ENCODE assay signal across 7 cellular contexts in the genomic region with DNA sequence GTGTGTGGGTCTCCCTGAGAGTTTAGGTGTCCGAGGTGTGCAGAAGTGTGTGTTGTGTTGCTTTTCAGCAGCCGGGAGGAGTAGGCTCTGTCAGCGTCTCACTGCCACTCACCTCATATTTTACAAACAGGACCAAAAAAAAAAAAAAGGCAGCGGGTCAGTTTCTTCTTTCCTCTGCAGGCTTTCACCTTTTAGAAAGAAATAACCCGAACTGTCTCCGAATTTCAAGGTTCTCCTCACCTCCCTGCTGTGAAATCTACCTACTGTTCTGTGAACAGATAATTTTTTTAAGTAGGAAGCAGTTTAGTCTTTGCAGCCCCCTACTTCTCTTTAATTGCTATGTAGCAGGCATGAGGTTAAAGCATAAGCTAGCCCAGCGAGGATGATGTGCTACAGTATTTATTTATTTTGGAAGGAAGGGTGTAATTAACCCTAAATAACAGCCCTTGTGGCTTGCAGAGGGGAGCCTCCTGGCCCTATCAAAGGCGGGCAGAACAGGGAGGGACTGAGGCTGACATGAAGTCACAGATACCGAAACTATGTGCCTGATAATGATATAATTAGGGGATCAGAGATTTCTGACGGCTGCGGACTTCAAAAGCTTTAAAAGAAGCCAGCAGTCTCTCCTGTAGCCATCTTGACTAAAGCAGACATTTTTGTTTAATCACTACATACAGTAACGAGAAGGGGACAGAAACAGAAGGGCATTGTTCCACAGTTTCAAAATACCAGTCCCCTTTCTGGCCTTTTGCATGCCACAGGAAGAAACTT. TPM values are rescaled to one million over a fixed set of nuclear protein-coding genes. Genes with fewer than 3 reads are reported as not detected.
DNase-seq lines count a peak whose midpoint lies in the region; FAIRE-seq and TF ChIP-seq lines count a peak whose summit lies in the region.

No MANE protein-coding gene starts in this region.

- H3K4me3 Mint-ChIP-seq in HFFc6 (peak overlapping the region; percentile 83), endodermal cell (peak overlapping the region; percentile 90), nephron (peak overlapping the region; percentile 94 to 97 (median 97))

- peaks cover 17% of the 10 kb centered on the region for H3K27me3 ChIP-seq in endodermal cell (ENCODE audit: control insufficient read depth, insufficient read depth, low read length, poor library complexity, severe bottlenecking)

- H3K27ac ChIP-seq in endodermal cell (ENCODE audit: low read depth, low read length), result no peak overlapping the region

- 0 to 2% methylated on average over 9 to 11 of the region's 12 CpGs for WGBS in endodermal cell (ENCODE audit: insufficient coverage in 1 of 2, insufficient read length in 1 of 2), 2 experiments

- peaks cover 8% of the 10 kb centered on the region for H3K4me1 ChIP-seq in endodermal cell (ENCODE audit: control insufficient read depth, insufficient read depth, low read length)

- H3K27me3 Mint-ChIP-seq in HFFc6 (ENCODE audit: insufficient read depth) (peaks cover 13% of the 10 kb centered on the region), endodermal cell (ENCODE audit: insufficient read depth) (peaks cover 14% of the 10 kb centered on the region), nephron (ENCODE audit: low read depth) (peaks cover 20% of the 10 kb centered on the region)

- H3K9me3 Mint-ChIP-seq in HFFc6, result no peaks in the 10 kb centered on the region
- H3K9me3 Mint-ChIP-seq in endodermal cell, result no peaks in the 10 kb centered on the region
- H3K9me3 Mint-ChIP-seq in nephron, result no peaks in the 10 kb centered on the region

- H3K4me3 ChIP-seq in endodermal cell (ENCODE audit: low read length), result peak overlapping the region; percentile 96

- peaks cover 26% of the 10 kb centered on the region for H3K36me3 ChIP-seq in endodermal cell (ENCODE audit: control insufficient read depth, insufficient read depth, low read length)

- H3K36me3 Mint-ChIP-seq in HFFc6 (ENCODE audit: low read depth) (no peaks in the 10 kb centered on the region), endodermal cell (ENCODE audit: low read depth) (peaks cover 38% of the 10 kb centered on the region), nephron (ENCODE audit: low read depth) (peaks cover 23% of the 10 kb centered on the region)

- FAIRE-seq in D721Med (lab: Jason Lieb, UNC), result no peak

- TF ChIP-seq CTCF in HFFc6 (IDR thresholded peaks at IDR 0.05) (no peak), endodermal cell (conservative IDR thresholded peaks at IDR 0.05) (no peak), nephron (IDR thresholded peaks at IDR 0.05; ENCODE audit: unreplicated experiment in 3 of 3) (no peak), D721Med (IDR thresholded peaks at IDR 0.05; ENCODE audit: insufficient read depth, missing control alignments) (no peak)

- no peaks in the 10 kb centered on the region for H3K9me3 ChIP-seq in endodermal cell (ENCODE audit: control insufficient read depth, low read length)

- peak overlapping the region; percentile 71 for H3K9ac ChIP-seq in endodermal cell (ENCODE audit: extremely low read depth, low read length, poor library complexity, severe bottlenecking)

- H3K27ac Mint-ChIP-seq in HFFc6 (no peak overlapping the region), endodermal cell (peak overlapping the region; percentile 83), nephron (peak overlapping the region; percentile 60 to 94 (median 83))

- no peak for DNase-seq in HFFc6
- peak; percentile 69 for DNase-seq in OCI-M1 (lab: John Stamatoyannopoulos, UW)
- no peak for DNase-seq in endodermal cell
- no peak for DNase-seq in NCI-H187 treated with DMSO at 0.1 percent for 48 hours (lab: John Stamatoyannopoulos, UW)
- DNase-seq in NCI-H510A (lab: John Stamatoyannopoulos, UW), result no peak
- no peak for DNase-seq in D721Med (ENCODE audit: insufficient read length, low spot score)

- peaks cover 8% of the 10 kb centered on the region for H3K4me1 Mint-ChIP-seq in HFFc6 (ENCODE audit: low read depth)
- H3K4me1 Mint-ChIP-seq in endodermal cell, result peaks cover 46% of the 10 kb centered on the region
- H3K4me1 Mint-ChIP-seq in nephron, result peaks cover 27% of the 10 kb centered on the region

RNA-seq across cellular contexts. Expression of gene BAMBI, which starts 1.6 kb away (rescaled TPM):
- total RNA-seq in HFFc6 (2021; fragmentation: NEBNext Ultra II Directional; extraction: Animal tissue kit (Norgen Biotek cat#: 25700)), result 1 to 10 TPM; 1.6 to 2.3 (median 2.2) TPM
- total RNA-seq in endodermal cell, result 10 to 100 TPM; 41.4 to 49.2 TPM
- 37.6 TPM for polyA plus RNA-seq in endodermal cell (2013, experiment 1 of 2)
- polyA plus RNA-seq in endodermal cell (2013, experiment 2 of 2), result 37.0 TPM

Comparison
In these comparisons a context has a peak if more than half of its experiments do, and no peak if none do; other contexts are left out.
1. RNA of gene BAMBI, which starts 1.6 kb away (total RNA-seq): 41.4 to 49.2 TPM in endodermal cell; 1.6 to 2.3 TPM in HFFc6; every median in the first group is over 10 times any median in the second.
2. Peak in every context shown above with its lines, with median percentiles within 50 percentile points of each other: H3K4me3 Mint-ChIP-seq.